Comparison of ENCODE assay signal across 21 cellular contexts in the genomic region with DNA sequence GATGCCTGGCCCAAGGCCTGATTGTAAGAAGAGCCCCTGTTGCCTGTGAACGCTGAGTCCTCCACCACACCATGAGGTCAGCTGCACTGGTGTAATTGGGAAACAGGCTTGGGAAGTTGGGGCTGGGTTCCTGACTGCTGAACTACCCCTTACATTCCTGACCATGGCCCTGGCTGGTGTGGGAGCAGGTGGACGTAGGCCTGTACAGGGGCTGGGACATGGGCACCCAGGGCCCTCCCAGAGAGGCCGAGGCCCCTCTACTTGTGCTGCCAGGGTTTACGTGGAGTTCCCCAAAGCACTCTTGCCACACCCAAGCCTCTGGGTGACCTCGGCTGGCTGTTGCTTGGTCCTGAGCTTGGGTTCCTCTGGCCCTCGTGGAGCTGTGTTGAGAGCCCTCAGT. TPM values are rescaled to one million over a fixed set of nuclear protein-coding genes. Genes with fewer than 3 reads are reported as not detected.
DNase-seq lines count a peak whose midpoint lies in the region; ATAC-seq and TF ChIP-seq lines count a peak whose summit lies in the region.
"Had no signal": no experiment of that assay in that cellular context is flagged by ENCODE, and none has a peak within 500 bp of the region (broad histone marks: within the 10 kb centered on the region; RNA-seq: fewer than 3 reads in every experiment).

No MANE protein-coding gene starts in this region.

- H3K4me3 Mint-ChIP-seq in central memory CD8-positive, alpha-beta T cell = no peak overlapping the region
- no peak overlapping the region for H3K4me3 Mint-ChIP-seq in neural progenitor cell
- H3K4me3 Mint-ChIP-seq: activated naive CD8-positive, alpha-beta T cell treated with anti-CD3 and anti-CD28 coated beads, Interleukin-2, amount 10 ng/mL, durations not matched to agents 7 days and 5 days; CD4-positive, alpha-beta T cell had no signal

- H3K4me1 ChIP-seq in Loucy (ENCODE audit: insufficient read depth, low read length, poor library complexity, severe bottlenecking) = peaks cover 84% of the 10 kb centered on the region
- peaks cover 61 to 100% (median 96%) of the 10 kb centered on the region in 6 donors for H3K4me1 ChIP-seq in spleen
- peaks cover 20% of the 10 kb centered on the region for H3K4me1 ChIP-seq in neural progenitor cell

- ATAC-seq in central memory CD8-positive, alpha-beta T cell (replicated peaks; ENCODE audit: extremely low read depth, poor library complexity, severe bottlenecking) = no peak
- ATAC-seq in GM18873 (IDR thresholded peaks at IDR 0.05; ENCODE audit: low FRiP score, unreplicated experiment) = no peak
- ATAC-seq: foreskin keratinocyte, left colon had no signal

- peak overlapping the region; percentile 58 for H3K27ac Mint-ChIP-seq in central memory CD8-positive, alpha-beta T cell (ENCODE audit: low read depth)
- H3K27ac Mint-ChIP-seq in neural progenitor cell = no peak overlapping the region

- peaks cover 4% of the 10 kb centered on the region for H3K27me3 ChIP-seq in Loucy (ENCODE audit: insufficient read depth, low read length, poor library complexity, severe bottlenecking)
- H3K27me3 ChIP-seq in spleen (replicated peaks in 1 of 7) = no peaks in the 10 kb centered on the region
- H3K27me3 ChIP-seq in neural progenitor cell = peaks cover 4% of the 10 kb centered on the region
- H3K27me3 ChIP-seq: brain microvascular endothelial cell, foreskin keratinocyte, ovary had no signal

- H3K9ac ChIP-seq in Loucy (ENCODE audit: low read depth, low read length, poor library complexity, severe bottlenecking) (peak overlapping the region; percentile 20), neural progenitor cell (no peak overlapping the region)

- H3F3A ChIP-seq in Loucy (ENCODE audit: low read depth) (no peaks in the 10 kb centered on the region), neural progenitor cell (ENCODE audit: low read depth) (no peaks in the 10 kb centered on the region)

- H3K36me3 Mint-ChIP-seq in central memory CD8-positive, alpha-beta T cell (ENCODE audit: insufficient read depth) = peaks cover 51% of the 10 kb centered on the region
- no peaks in the 10 kb centered on the region for H3K36me3 Mint-ChIP-seq in neural progenitor cell

- peak overlapping the region; percentile 87 for H3K4me2 ChIP-seq in Loucy (ENCODE audit: low read depth, low read length, poor library complexity, severe bottlenecking)
- H3K4me2 ChIP-seq in neural progenitor cell = no peak overlapping the region

- 34 to 61% (median 45%) methylated on average over 4 to 6 of the region's 6 CpGs for WGBS in spleen, 5 donors

- no peaks in the 10 kb centered on the region for H3K9me2 ChIP-seq in Loucy (replicated peaks; ENCODE audit: low read depth, low read length)

- H3K79me2 ChIP-seq in Loucy (ENCODE audit: insufficient read depth, low read length) (peaks cover 100% of the 10 kb centered on the region), neural progenitor cell (ENCODE audit: low read depth) (peaks cover 65% of the 10 kb centered on the region)

- H3K9me3 ChIP-seq in Loucy (ENCODE audit: insufficient read depth, low read depth, low read length) = no peaks in the 10 kb centered on the region
- H3K9me3 ChIP-seq in spleen = no peaks in the 10 kb centered on the region
- H3K9me3 ChIP-seq in neural progenitor cell (ENCODE audit: low read depth) = no peaks in the 10 kb centered on the region
- H3K9me3 ChIP-seq: ovary had no signal

- TF ChIP-seq CTCF in Loucy (conservative IDR thresholded peaks at IDR 0.05; ENCODE audit: low read length) (no peak), spleen (IDR thresholded peaks at IDR 0.05 in 8 of 11, conservative IDR thresholded peaks at IDR 0.05 in 3 of 11) (no peak), neural progenitor cell (IDR thresholded peaks at IDR 0.05) (no peak)

- H3K4me1 Mint-ChIP-seq in central memory CD8-positive, alpha-beta T cell = peaks cover 73% of the 10 kb centered on the region
- peaks cover 51% of the 10 kb centered on the region for H3K4me1 Mint-ChIP-seq in neural progenitor cell

- H3K36me3 ChIP-seq in Loucy (ENCODE audit: insufficient read depth, low read length) (no peaks in the 10 kb centered on the region), spleen (peaks cover 0 to 17% (median 0%) of the 10 kb centered on the region in 6 donors), neural progenitor cell (no peaks in the 10 kb centered on the region)
- H3K36me3 ChIP-seq: brain microvascular endothelial cell, ovary had no signal

- no peak for TF ChIP-seq POLR2A in spleen (IDR thresholded peaks at IDR 0.05)

- H3K4me3 ChIP-seq in Loucy (ENCODE audit: low read length, poor library complexity, severe bottlenecking) = no peak overlapping the region
- peak overlapping the region in 2 of 8 donors; percentile 6 to 87 for H3K4me3 ChIP-seq in spleen
- H3K4me3 ChIP-seq in neural progenitor cell = no peak overlapping the region
- H3K4me3 ChIP-seq: ovary, skin epidermis had no signal

- DNase-seq in NOMO-1 (lab: John Stamatoyannopoulos, UW; ENCODE audit: unreplicated experiment in 2 of 2) = peak; percentile 34 to 42
- no peak for DNase-seq in NOMO-1 treated with dmso at 0.1 percent for 144 hours (lab: John Stamatoyannopoulos, UW; ENCODE audit: unreplicated experiment)
- DNase-seq in central memory CD8-positive, alpha-beta T cell (ENCODE audit: low spot score in 2 of 2) = no peak
- DNase-seq in spleen = peak; percentile 88
- DNase-seq in head of caudate nucleus = no peak
- DNase-seq in neural progenitor cell (ENCODE audit: low spot score) = no peak
- DNase-seq: activated CD4-positive, CD25-positive, alpha-beta regulatory T cell; activated CD8-positive, alpha-beta memory T cell treated with anti-CD3 and anti-CD28 coated beads for 24 hours; activated naive CD8-positive, alpha-beta T cell treated with anti-CD3 and anti-CD28 coated beads, Interleukin-2, amount 10 ng/mL, durations not matched to agents 7 days and 5 days; brain microvascular endothelial cell; CD4-positive, alpha-beta T cell; DMS79 treated with DMSO at 0.1 percent for 48 hours; foreskin keratinocyte; left colon; NCI-H187; NCI-H2227 treated with DMSO at 0.1 percent for 48 hours; ovary; stimulated activated CD4-positive, alpha-beta T cell treated with anti-CD3 and anti-CD28 coated beads, Interleukin-4, amount 100 ng/mL, for 4 hours had no signal

- H3K9me3 Mint-ChIP-seq in central memory CD8-positive, alpha-beta T cell = no peaks in the 10 kb centered on the region
- no peaks in the 10 kb centered on the region for H3K9me3 Mint-ChIP-seq in neural progenitor cell
- H3K9me3 Mint-ChIP-seq: activated naive CD8-positive, alpha-beta T cell treated with anti-CD3 and anti-CD28 coated beads, Interleukin-2, amount 10 ng/mL, durations not matched to agents 7 days and 5 days; CD4-positive, alpha-beta T cell had no signal

- intact Hi-C loops in spleen (cut with DNase I; ENCODE audit: low total_unique reads) = no loop called here
- intact Hi-C loops in head of caudate nucleus (cut with DNase I) = no loop called here

- H4K20me1 ChIP-seq in Loucy (ENCODE audit: insufficient read depth, low read length, poor library complexity, severe bottlenecking) (peaks cover 86% of the 10 kb centered on the region), neural progenitor cell (ENCODE audit: low read depth) (peaks cover 88% of the 10 kb centered on the region)

- no peak overlapping the region for H2AFZ ChIP-seq in Loucy (ENCODE audit: low read length)
- H2AFZ ChIP-seq in neural progenitor cell (replicated peaks) = no peak overlapping the region

- H3K27ac ChIP-seq in spleen = peak overlapping the region; percentile 68 to 99 (median 96)
- H3K27ac ChIP-seq in neural progenitor cell = no peak overlapping the region
- H3K27ac ChIP-seq: brain microvascular endothelial cell, foreskin keratinocyte, ovary had no signal

- no peaks in the 10 kb centered on the region for H3K27me3 Mint-ChIP-seq in central memory CD8-positive, alpha-beta T cell
- peaks cover 10% of the 10 kb centered on the region for H3K27me3 Mint-ChIP-seq in neural progenitor cell (ENCODE audit: insufficient read depth, low read depth)
- H3K27me3 Mint-ChIP-seq: activated naive CD8-positive, alpha-beta T cell treated with anti-CD3 and anti-CD28 coated beads, Interleukin-2, amount 10 ng/mL, durations not matched to agents 7 days and 5 days; CD4-positive, alpha-beta T cell had no signal

RNA-seq across cellular contexts. Expression of a gene that starts 5.4 kb away (rescaled TPM):
- total RNA-seq in spleen (10 to 100 TPM; 28.1 to 79.8 (median 41.3) TPM), neural progenitor cell (ENCODE audit: low replicate concordance) (5.4 and 15.0 TPM in 2 replicates)
- polyA plus RNA-seq in spleen = 10 to 100 TPM; 13.5 to 28.2 (median 21.7) TPM

Comparison
In these comparisons a context has a peak if more than half of its experiments do, and no peak if none do; other contexts are left out.
1. DNase-seq: peak in NOMO-1 (2 of 2) and spleen (single experiment); none in NOMO-1 treated with dmso at 0.1 percent for 144 hours (single experiment), central memory CD8-positive, alpha-beta T cell (0 of 2), head of caudate nucleus (0 of 42) and neural progenitor cell (single experiment).